In genomic region chr5:112024769-112025168, GRCh38 we compare ENCODE assay signal across 1 cellular context.
TF ChIP-seq lines count a peak whose summit lies in the region.

No MANE protein-coding gene starts in this region.

TF ChIP-seq in WTC11, 78 proteins besides CTCF, POLR2A, EP300 and RAD21 (continued from another document):
- no peak for TF ChIP-seq PRDM15 (CRISPR knock-in tag; IDR thresholded peaks at IDR 0.05)
- TF ChIP-seq ZBTB43 (CRISPR knock-in tag; IDR thresholded peaks at IDR 0.05) = no peak
- no peak for TF ChIP-seq ESRRA (CRISPR knock-in tag; IDR thresholded peaks at IDR 0.05; ENCODE audit: borderline replicate concordance)
- no peak for TF ChIP-seq ZNF281 (CRISPR knock-in tag; IDR thresholded peaks at IDR 0.05)
- TF ChIP-seq RORB (CRISPR knock-in tag; IDR thresholded peaks at IDR 0.05) = no peak
- TF ChIP-seq ZNF232 (CRISPR knock-in tag; IDR thresholded peaks at IDR 0.05) = no peak
- TF ChIP-seq FOXJ3 (CRISPR knock-in tag; IDR thresholded peaks at IDR 0.05; ENCODE audit: borderline replicate concordance) = no peak
- no peak for TF ChIP-seq IRF1 (CRISPR knock-in tag; IDR thresholded peaks at IDR 0.05)
- no peak for TF ChIP-seq PREB (CRISPR knock-in tag; IDR thresholded peaks at IDR 0.05; ENCODE audit: borderline replicate concordance)
